Comparison of ENCODE assay signal across 21 cellular contexts in genomic region chr5:156312897-156313680, GRCh38. TPM values are rescaled to one million over a fixed set of nuclear protein-coding genes. Genes with fewer than 3 reads are reported as not detected.
"Had no signal": no experiment of that assay in that cellular context is flagged by ENCODE, and none has a peak within 500 bp of the region (broad histone marks: within the 10 kb centered on the region; RNA-seq: fewer than 3 reads in every experiment).

No MANE protein-coding gene starts in this region.

- FAIRE-seq: endometrium, frontal cortex, keratinocyte had no signal

- ATAC-seq: esophagus mucosa; naive thymus-derived CD4-positive, alpha-beta T cell; psoas muscle; sciatic nerve; stimulated activated memory B cell treated with anti-CD40 and anti-IgM and Interleukin-4, amounts not matched to agents 10 μg/mL and 1 μg/mL and 100 μg/mL, for 72 hours; stimulated activated naive CD8-positive, alpha-beta T cell treated with anti-CD3 and anti-CD28 coated beads, Interleukin-15, amount 100 ng/mL, for 72 hours had no signal

- DNase-seq: cortex of kidney; effector memory CD4-positive, alpha-beta T cell; heart right ventricle; hypothalamus; naive thymus-derived CD4-positive, alpha-beta T cell; nephron progenitor cell; psoas muscle; retina; spleen; stimulated activated CD4-positive, alpha-beta T cell treated with anti-CD3 and anti-CD28 coated beads, Interleukin-15, amount 100 ng/mL, for 24 hours; stimulated activated CD4-positive, alpha-beta T cell treated with anti-CD3 and anti-CD28 coated beads, Interleukin-1b, Interleukin-23, amount 100 ng/mL, for 48 hours; stimulated activated CD4-positive, alpha-beta T cell treated with anti-CD3 and anti-CD28 coated beads, Interleukin-4, amount 100 ng/mL, for 24 hours; stimulated activated naive CD8-positive, alpha-beta T cell treated with anti-CD3 and anti-CD28 coated beads, Interleukin-15, amount 100 ng/mL, for 72 hours; transverse colon had no signal

RNA-seq across cellular contexts. Expression of gene SGCD, which starts 13.9 kb away (rescaled TPM):
- total RNA-seq: glomerular endothelial cell had no signal
